ENCODE assay signal across 10 cellular contexts in genomic region chr7:24732646-24733413, GRCh38. TPM values are rescaled to one million over a fixed set of nuclear protein-coding genes. Genes with fewer than 3 reads are reported as not detected.
A peak's percentile ranks its signal among the peaks of the same experiment; 100 is the strongest.
DNase-seq lines count a peak whose midpoint lies in the region; ATAC-seq and TF ChIP-seq lines count a peak whose summit lies in the region.
"Had no signal": no experiment of that assay in that cellular context is flagged by ENCODE, and none has a peak within 500 bp of the region (broad histone marks: within the 10 kb centered on the region; RNA-seq: fewer than 3 reads in every experiment).

No MANE protein-coding gene starts in this region.

- H3K9ac ChIP-seq in PC-3 (ENCODE audit: low read length) = no peak overlapping the region

- H3K79me2 ChIP-seq in PC-3 (ENCODE audit: low read length) = no peaks in the 10 kb centered on the region

- no peaks in the 10 kb centered on the region for H3K27me3 ChIP-seq in PC-3 (ENCODE audit: low read length)
- H3K27me3 ChIP-seq in ascending aorta = no peaks in the 10 kb centered on the region

- no peak overlapping the region for H2AFZ ChIP-seq in PC-3 (ENCODE audit: low read length)

- TF ChIP-seq CTCF in PC-3 (conservative IDR thresholded peaks at IDR 0.05; ENCODE audit: low read depth, low read length) = no peak
- TF ChIP-seq CTCF in ascending aorta (IDR thresholded peaks at IDR 0.05) = no peak

- H3K9me2 ChIP-seq in PC-3 (replicated peaks; ENCODE audit: low read length) = no peaks in the 10 kb centered on the region

- no peaks in the 10 kb centered on the region for H3K36me3 ChIP-seq in PC-3 (ENCODE audit: low read depth, low read length)
- no peaks in the 10 kb centered on the region for H3K36me3 ChIP-seq in ascending aorta

- DNase-seq in PC-3 (peak; percentile 34), islet precursor cell (peak; percentile 82), ascending aorta (ENCODE audit: low spot score in 2 of 2) (no peak), nucleus accumbens (lab: John Stamatoyannopoulos, UW) (no peak), NCI-H2171 (lab: John Stamatoyannopoulos, UW) (no peak)
- DNase-seq: activated naive CD4-positive, alpha-beta T cell treated with Interleukin-2 at 50 U/mL for 16 hours; NCI-H526 had no signal

- no TSS peak for BruUV-seq in PC-3 (replicated peaks; lab: Mats Ljungman, UMichigan)

- ATAC-seq in GM18499 (IDR thresholded peaks at IDR 0.05; ENCODE audit: insufficient read depth, unreplicated experiment) (peak; percentile 58), HG02588 (IDR thresholded peaks at IDR 0.05; ENCODE audit: unreplicated experiment) (peak; percentile 58), PC-3 (peak; percentile 38; the same call in 1 of the 2 replicates), GM18858 (IDR thresholded peaks at IDR 0.05; ENCODE audit: unreplicated experiment) (no peak)

- H3K9me3 ChIP-seq in PC-3 (ENCODE audit: low read length) (no peaks in the 10 kb centered on the region), ascending aorta (no peaks in the 10 kb centered on the region)

- H3K4me1 ChIP-seq in PC-3 (ENCODE audit: insufficient read depth, low read length) = peaks cover 9% of the 10 kb centered on the region
- H3K4me1 ChIP-seq in ascending aorta = peaks cover 0 to 11% of the 10 kb centered on the region in 2 donors

- no peaks in the 10 kb centered on the region for H4K20me1 ChIP-seq in PC-3 (ENCODE audit: low read length)

- POLR2A ChIA-PET in PC-3 (lab: Charles Lee; ENCODE audit: unreplicated experiment) = no interaction called here

- no peak overlapping the region for H3K4me2 ChIP-seq in PC-3 (ENCODE audit: low read length)

- H3K27ac ChIP-seq in PC-3 (ENCODE audit: low read length) = no peak overlapping the region
- H3K27ac ChIP-seq in ascending aorta = no peak overlapping the region

- CTCF ChIA-PET in PC-3 (lab: Charles Lee) = no interaction called here

- H3F3A ChIP-seq in PC-3 (ENCODE audit: low read length, unreplicated experiment) = no peaks in the 10 kb centered on the region

- H3K4me3 ChIP-seq in PC-3 (ENCODE audit: low read length) = no peak overlapping the region
- H3K4me3 ChIP-seq in ascending aorta = no peak overlapping the region

- intact Hi-C loops in PC-3 (cut with micrococcal nuclease) = no loop called here
- intact Hi-C loops in ascending aorta (cut with DNase I) = no loop called here

RNA-seq across cellular contexts. Expression of gene GSDME, which starts 24.4 kb away (rescaled TPM):
- total RNA-seq in PC-3 (2014; rRNA removed) (12.0 and 16.6 TPM in 2 replicates), ascending aorta (14.9 TPM)

Comparison
In these comparisons a context has a peak if more than half of its experiments do, and no peak if none do; other contexts are left out.
1. DNase-seq: peak in PC-3 (single experiment) and islet precursor cell (single experiment); none in ascending aorta (0 of 2), nucleus accumbens (0 of 56) and NCI-H2171 (single experiment).